In genomic region chr19:31610036-31610435, GRCh38 we compare ENCODE assay signal across 29 cellular contexts.
"Had no signal": no experiment of that assay in that cellular context is flagged by ENCODE, and none has a peak within 500 bp of the region (broad histone marks: within the 10 kb centered on the region; RNA-seq: fewer than 3 reads in every experiment).

No MANE protein-coding gene starts in this region.

- ATAC-seq: Panc1 had no signal

- H3K4me3 ChIP-seq: adrenal gland, breast epithelium, SJCRH30 had no signal

- DNase-seq: activated CD4-positive, alpha-beta memory T cell treated with anti-CD3 and anti-CD28 coated beads for 36 hours; activated CD4-positive, alpha-beta T cell treated with anti-CD3 and anti-CD28 coated beads, Interleukin-2, amount 10 ng/mL, durations not matched to agents 7 days and 5 days; activated CD4-positive, CD25-positive, alpha-beta regulatory T cell; activated naive CD4-positive, alpha-beta T cell treated with anti-CD3 and anti-CD28 coated beads, Interleukin-2, amount 50 U/mL, for 16 hours; activated naive CD8-positive, alpha-beta T cell treated with anti-CD3 and anti-CD28 coated beads, Interleukin-2, amount 10 ng/mL, durations not matched to agents 7 days and 5 days; activated T-cell treated with anti-CD3 and anti-CD28 coated beads for 4 hours; activated T-cell treated with anti-CD3 and anti-CD28 coated beads, Interleukin-2, amount 50 U/mL, for 48 hours; anterior cingulate cortex; caudate nucleus; MM.1S; NCI-H1092 treated with DMSO at 0.1 percent for 48 hours; NCI-H1417 treated with DMSO at 0.1 percent for 48 hours; NCI-H1694; NCI-H2029; NCI-H2107; NCI-H2171 treated with DMSO at 0.1 percent for 48 hours; NCI-H226; NCI-H510A; NCI-H526 treated with DMSO at 0.1 percent for 48 hours; NCI-H82; NK-92 treated with Interleukin-12 subunit alpha and Interleukin-12 subunit beta, amount 100 ng/mL, for 24 hours; OCI-M1; Right ventricle myocardium superior; SJCRH30; SK-N-SH; T-helper 1 cell had no signal
